1 cellular context compared by ENCODE assay signal in the genomic region with DNA sequence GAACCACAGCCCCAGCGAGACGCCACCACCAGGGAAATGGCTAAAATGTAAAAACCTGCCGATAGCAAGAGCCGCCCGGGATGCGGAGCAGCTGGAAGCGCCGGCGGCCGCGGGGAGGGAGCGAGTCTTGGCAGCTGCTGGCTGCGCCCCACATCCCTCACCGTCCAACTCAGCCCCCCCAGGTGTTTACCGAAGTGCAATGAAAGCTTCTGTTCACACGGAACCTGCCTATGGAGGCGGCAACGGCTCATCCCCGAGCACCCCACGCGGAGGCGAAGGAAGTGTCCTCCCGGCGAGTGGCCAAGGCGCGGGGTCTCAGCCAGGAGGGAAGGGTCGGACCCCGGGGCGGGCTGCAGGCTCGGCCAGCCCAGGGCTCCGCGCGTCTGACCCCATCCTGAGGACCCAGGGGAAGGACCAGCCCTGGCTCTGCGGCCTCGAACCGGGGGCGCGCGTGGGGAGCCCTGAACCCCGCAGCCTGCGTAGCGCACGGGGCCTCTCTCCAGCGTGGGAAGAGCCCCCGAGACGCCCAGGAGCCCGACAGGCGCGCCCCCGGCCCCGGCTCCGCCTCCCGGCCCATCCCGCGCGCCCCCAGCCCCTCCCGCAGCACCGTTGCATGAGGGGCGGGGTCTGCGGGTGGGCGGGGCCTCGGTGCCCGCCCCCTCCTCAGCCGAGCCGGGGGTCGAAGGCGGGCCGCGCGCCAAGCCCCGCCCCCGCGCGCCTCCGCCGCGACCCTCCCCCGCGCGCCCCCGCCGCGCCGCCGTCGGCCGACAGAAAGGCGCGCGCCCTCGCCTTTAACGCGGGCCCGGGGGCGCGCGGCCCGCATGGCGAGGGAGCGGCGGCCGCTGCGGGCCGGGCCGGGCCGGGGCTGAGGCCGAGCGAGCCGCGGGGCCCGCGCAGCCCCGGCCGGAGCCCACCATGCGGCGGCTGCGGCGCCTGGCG.
TF ChIP-seq lines count a peak whose summit lies in the region.

A gene (plus strand): TSS at position 822 of the 939 bp plus-strand sequence. CDS start 94 bp downstream, at position 916.

TF ChIP-seq in K562, 482 proteins besides CTCF, POLR2A, EP300 and RAD21 (continued from another document and continues in another):
- TF ChIP-seq, protein P1, sequence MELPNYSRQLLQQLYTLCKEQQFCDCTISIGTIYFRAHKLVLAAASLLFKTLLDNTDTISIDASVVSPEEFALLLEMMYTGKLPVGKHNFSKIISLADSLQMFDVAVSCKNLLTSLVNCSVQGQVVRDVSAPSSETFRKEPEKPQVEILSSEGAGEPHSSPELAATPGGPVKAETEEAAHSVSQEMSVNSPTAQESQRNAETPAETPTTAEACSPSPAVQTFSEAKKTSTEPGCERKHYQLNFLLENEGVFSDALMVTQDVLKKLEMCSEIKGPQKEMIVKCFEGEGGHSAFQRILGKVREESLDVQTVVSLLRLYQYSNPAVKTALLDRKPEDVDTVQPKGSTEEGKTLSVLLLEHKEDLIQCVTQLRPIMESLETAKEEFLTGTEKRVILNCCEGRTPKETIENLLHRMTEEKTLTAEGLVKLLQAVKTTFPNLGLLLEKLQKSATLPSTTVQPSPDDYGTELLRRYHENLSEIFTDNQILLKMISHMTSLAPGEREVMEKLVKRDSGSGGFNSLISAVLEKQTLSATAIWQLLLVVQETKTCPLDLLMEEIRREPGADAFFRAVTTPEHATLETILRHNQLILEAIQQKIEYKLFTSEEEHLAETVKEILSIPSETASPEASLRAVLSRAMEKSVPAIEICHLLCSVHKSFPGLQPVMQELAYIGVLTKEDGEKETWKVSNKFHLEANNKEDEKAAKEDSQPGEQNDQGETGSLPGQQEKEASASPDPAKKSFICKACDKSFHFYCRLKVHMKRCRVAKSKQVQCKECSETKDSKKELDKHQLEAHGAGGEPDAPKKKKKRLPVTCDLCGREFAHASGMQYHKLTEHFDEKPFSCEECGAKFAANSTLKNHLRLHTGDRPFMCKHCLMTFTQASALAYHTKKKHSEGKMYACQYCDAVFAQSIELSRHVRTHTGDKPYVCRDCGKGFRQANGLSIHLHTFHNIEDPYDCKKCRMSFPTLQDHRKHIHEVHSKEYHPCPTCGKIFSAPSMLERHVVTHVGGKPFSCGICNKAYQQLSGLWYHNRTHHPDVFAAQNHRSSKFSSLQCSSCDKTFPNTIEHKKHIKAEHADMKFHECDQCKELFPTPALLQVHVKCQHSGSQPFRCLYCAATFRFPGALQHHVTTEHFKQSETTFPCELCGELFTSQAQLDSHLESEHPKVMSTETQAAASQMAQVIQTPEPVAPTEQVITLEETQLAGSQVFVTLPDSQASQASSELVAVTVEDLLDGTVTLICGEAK (IDR thresholded peaks at IDR 0.05) = no peak
- TF ChIP-seq, protein P1 (CRISPR knock-in tag; IDR thresholded peaks at IDR 0.05) = no peak
- TF ChIP-seq ZNF23 (CRISPR knock-in tag; IDR thresholded peaks at IDR 0.05) = no peak
- peak; percentile 57 for TF ChIP-seq ZFP36 (IDR thresholded peaks at IDR 0.05; ENCODE audit: low read depth, low read length, partially characterized antibody)
- TF ChIP-seq NBN (IDR thresholded peaks at IDR 0.05; ENCODE audit: low read depth) = no peak
- TF ChIP-seq ZNF253 (CRISPR knock-in tag; conservative IDR thresholded peaks at IDR 0.05) = no peak
- no peak for TF ChIP-seq TCF7L2 (IDR thresholded peaks at IDR 0.05; ENCODE audit: low read depth, low read length)
- no peak for TF ChIP-seq CCAR2 (IDR thresholded peaks at IDR 0.05; ENCODE audit: low read depth, low read length)
- TF ChIP-seq ZFX (CRISPR knock-in tag; IDR thresholded peaks at IDR 0.05) = no peak
- TF ChIP-seq, protein P2, sequence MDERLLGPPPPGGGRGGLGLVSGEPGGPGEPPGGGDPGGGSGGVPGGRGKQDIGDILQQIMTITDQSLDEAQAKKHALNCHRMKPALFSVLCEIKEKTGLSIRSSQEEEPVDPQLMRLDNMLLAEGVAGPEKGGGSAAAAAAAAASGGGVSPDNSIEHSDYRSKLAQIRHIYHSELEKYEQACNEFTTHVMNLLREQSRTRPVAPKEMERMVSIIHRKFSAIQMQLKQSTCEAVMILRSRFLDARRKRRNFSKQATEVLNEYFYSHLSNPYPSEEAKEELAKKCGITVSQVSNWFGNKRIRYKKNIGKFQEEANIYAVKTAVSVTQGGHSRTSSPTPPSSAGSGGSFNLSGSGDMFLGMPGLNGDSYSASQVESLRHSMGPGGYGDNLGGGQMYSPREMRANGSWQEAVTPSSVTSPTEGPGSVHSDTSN (CRISPR knock-in tag; IDR thresholded peaks at IDR 0.05; ENCODE audit: low read depth) = no peak
- TF ChIP-seq, protein P2 (tag; conservative IDR thresholded peaks at IDR 0.05; ENCODE audit: low read depth) = no peak
- TF ChIP-seq ZNF263 (CRISPR knock-in tag; IDR thresholded peaks at IDR 0.05; ENCODE audit: borderline replicate concordance) = peak; percentile 20; the same call in 1 of the 2 replicates
- TF ChIP-seq RCOR1 (IDR thresholded peaks at IDR 0.05; ENCODE audit: borderline replicate concordance in 1 of 2, low read depth in 2 of 2, low read length in 2 of 2) = no peak
- no peak for TF ChIP-seq NONO (IDR thresholded peaks at IDR 0.05; ENCODE audit: low read depth in 2 of 2, low read length in 1 of 2)
- no peak for TF ChIP-seq JUNB (CRISPR knock-in tag; conservative IDR thresholded peaks at IDR 0.05)
- TF ChIP-seq TOE1 (IDR thresholded peaks at IDR 0.05; ENCODE audit: borderline replicate concordance) = no peak
- TF ChIP-seq TOE1 (CRISPR knock-in tag; IDR thresholded peaks at IDR 0.05; ENCODE audit: borderline replicate concordance, low read depth) = no peak
- 0 out of 2 replicates have a peak, but pooled peaks have one; percentile 25 for TF ChIP-seq ZNF76 (CRISPR knock-in tag; IDR thresholded peaks at IDR 0.05; ENCODE audit: borderline replicate concordance)
- no peak for TF ChIP-seq DMBX1 (CRISPR knock-in tag; IDR thresholded peaks at IDR 0.05; ENCODE audit: borderline replicate concordance)
- no peak for TF ChIP-seq NCOA6 (IDR thresholded peaks at IDR 0.05)
- no peak for TF ChIP-seq MCM3 (IDR thresholded peaks at IDR 0.05)
- peak; percentile 55; the same call in 1 of the 2 replicates for TF ChIP-seq PHF8 (IDR thresholded peaks at IDR 0.05; ENCODE audit: borderline replicate concordance, low read length)
- TF ChIP-seq, protein P3, sequence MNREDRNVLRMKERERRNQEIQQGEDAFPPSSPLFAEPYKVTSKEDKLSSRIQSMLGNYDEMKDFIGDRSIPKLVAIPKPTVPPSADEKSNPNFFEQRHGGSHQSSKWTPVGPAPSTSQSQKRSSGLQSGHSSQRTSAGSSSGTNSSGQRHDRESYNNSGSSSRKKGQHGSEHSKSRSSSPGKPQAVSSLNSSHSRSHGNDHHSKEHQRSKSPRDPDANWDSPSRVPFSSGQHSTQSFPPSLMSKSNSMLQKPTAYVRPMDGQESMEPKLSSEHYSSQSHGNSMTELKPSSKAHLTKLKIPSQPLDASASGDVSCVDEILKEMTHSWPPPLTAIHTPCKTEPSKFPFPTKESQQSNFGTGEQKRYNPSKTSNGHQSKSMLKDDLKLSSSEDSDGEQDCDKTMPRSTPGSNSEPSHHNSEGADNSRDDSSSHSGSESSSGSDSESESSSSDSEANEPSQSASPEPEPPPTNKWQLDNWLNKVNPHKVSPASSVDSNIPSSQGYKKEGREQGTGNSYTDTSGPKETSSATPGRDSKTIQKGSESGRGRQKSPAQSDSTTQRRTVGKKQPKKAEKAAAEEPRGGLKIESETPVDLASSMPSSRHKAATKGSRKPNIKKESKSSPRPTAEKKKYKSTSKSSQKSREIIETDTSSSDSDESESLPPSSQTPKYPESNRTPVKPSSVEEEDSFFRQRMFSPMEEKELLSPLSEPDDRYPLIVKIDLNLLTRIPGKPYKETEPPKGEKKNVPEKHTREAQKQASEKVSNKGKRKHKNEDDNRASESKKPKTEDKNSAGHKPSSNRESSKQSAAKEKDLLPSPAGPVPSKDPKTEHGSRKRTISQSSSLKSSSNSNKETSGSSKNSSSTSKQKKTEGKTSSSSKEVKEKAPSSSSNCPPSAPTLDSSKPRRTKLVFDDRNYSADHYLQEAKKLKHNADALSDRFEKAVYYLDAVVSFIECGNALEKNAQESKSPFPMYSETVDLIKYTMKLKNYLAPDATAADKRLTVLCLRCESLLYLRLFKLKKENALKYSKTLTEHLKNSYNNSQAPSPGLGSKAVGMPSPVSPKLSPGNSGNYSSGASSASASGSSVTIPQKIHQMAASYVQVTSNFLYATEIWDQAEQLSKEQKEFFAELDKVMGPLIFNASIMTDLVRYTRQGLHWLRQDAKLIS (CRISPR knock-in tag; IDR thresholded peaks at IDR 0.05) = 0 out of 2 replicates have a peak, but pooled peaks have one; percentile 45
- TF ChIP-seq, protein P4, sequence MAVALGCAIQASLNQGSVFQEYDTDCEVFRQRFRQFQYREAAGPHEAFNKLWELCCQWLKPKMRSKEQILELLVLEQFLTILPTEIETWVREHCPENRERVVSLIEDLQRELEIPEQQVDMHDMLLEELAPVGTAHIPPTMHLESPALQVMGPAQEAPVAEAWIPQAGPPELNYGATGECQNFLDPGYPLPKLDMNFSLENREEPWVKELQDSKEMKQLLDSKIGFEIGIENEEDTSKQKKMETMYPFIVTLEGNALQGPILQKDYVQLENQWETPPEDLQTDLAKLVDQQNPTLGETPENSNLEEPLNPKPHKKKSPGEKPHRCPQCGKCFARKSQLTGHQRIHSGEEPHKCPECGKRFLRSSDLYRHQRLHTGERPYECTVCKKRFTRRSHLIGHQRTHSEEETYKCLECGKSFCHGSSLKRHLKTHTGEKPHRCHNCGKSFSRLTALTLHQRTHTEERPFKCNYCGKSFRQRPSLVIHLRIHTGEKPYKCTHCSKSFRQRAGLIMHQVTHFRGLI (CRISPR knock-in tag; IDR thresholded peaks at IDR 0.05) = no peak
